Comparison of ENCODE assay signal across 17 cellular contexts in the genomic region with DNA sequence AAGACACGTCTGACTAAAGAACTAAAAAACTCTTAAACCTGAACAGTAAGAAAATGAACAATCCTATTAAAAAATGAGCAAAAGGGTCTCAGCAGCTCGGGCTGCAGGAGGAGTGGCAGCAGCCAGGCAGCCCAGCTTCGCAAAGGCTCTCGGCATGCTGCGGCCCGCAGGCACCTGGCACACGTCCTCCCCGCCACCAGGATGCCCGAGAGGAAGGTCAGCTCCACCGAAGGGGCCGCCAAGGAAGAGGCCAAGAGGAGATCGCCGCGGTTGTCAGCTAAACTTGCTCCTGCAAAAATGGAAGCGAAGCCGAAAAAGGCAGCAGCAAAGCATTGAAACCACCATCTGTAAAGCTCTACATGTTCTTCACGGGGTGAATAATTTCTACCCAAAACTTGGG.
DNase-seq lines count a peak whose midpoint lies in the region; ATAC-seq, FAIRE-seq and TF ChIP-seq lines count a peak whose summit lies in the region.
"Had no signal": no experiment of that assay in that cellular context is flagged by ENCODE, and none has a peak within 500 bp of the region (broad histone marks: within the 10 kb centered on the region; RNA-seq: fewer than 3 reads in every experiment).

No MANE protein-coding gene starts in this region.

- H3K27me3 Mint-ChIP-seq in CD4-positive, alpha-beta memory T cell, result no peaks in the 10 kb centered on the region

- H4K20me1 ChIP-seq in H1 (replicated peaks in 1 of 2; ENCODE audit: control insufficient read depth in 1 of 2, insufficient read depth in 2 of 2, low read length in 2 of 2), result no peaks in the 10 kb centered on the region

- no peak overlapping the region for H4K8ac ChIP-seq in H1 (ENCODE audit: extremely low read depth, insufficient read depth, low read length)

- H3K4ac ChIP-seq in H1 (replicated peaks; ENCODE audit: insufficient read length, low read depth, low read length), result no peak overlapping the region

- no peak overlapping the region for H3K4me2 ChIP-seq in H1 (ENCODE audit: insufficient read depth in 1 of 2, low read depth in 2 of 2, low read length in 2 of 2)

- no peak overlapping the region for H2AK5ac ChIP-seq in H1 (ENCODE audit: low read depth, low read length)

- no peak overlapping the region for H3K14ac ChIP-seq in H1 (ENCODE audit: insufficient read length)

- H3K27ac ChIP-seq in RWPE2 (ENCODE audit: poor library complexity, severe bottlenecking) (no peak overlapping the region), H1 (ENCODE audit: low read depth, low read length) (no peak overlapping the region)
- H3K27ac ChIP-seq in CD4-positive, alpha-beta memory T cell (ENCODE audit: low read depth, low read length), result no peak overlapping the region
- H3K27ac ChIP-seq: SJSA1 had no signal

- no peak overlapping the region for H4K91ac ChIP-seq in H1 (replicated peaks; ENCODE audit: insufficient read length, low read length)

- H3K27me3 ChIP-seq in BE2C (no peaks in the 10 kb centered on the region), MG63 (no peaks in the 10 kb centered on the region), RWPE2 (ENCODE audit: insufficient read depth, poor library complexity, severe bottlenecking) (no peaks in the 10 kb centered on the region), H1 (replicated peaks in 1 of 4; ENCODE audit: control insufficient read depth in 3 of 4, extremely low read depth in 1 of 4, insufficient read depth in 3 of 4, low read length in 3 of 4) (no peaks in the 10 kb centered on the region)
- H3K27me3 ChIP-seq in CD4-positive, alpha-beta memory T cell (ENCODE audit: insufficient read depth, low read length), result no peaks in the 10 kb centered on the region
- H3K27me3 ChIP-seq: SJSA1 had no signal

- in situ Hi-C loops in GM13977 (cut with MboI; ENCODE audit: low pct_unique_long_range_greater_than_20kb, low sequenced_read_pairs, unreplicated experiment), result no loop called here

- TF ChIP-seq CTCF in BE2C (IDR thresholded peaks at IDR 0.05; ENCODE audit: low read depth, low read length) (no peak), RWPE2 (IDR thresholded peaks at IDR 0.05; ENCODE audit: poor library complexity, severe bottlenecking) (no peak), H1 (IDR thresholded peaks at IDR 0.05; ENCODE audit: control extremely low read depth in 1 of 3, insufficient read depth in 1 of 3, low read depth in 1 of 3, low read length in 3 of 3) (no peak), GM13977 (IDR thresholded peaks at IDR 0.05; ENCODE audit: extremely low read depth, insufficient read depth, missing control alignments) (no peak)

- TF ChIP-seq POLR2A in H1 (IDR thresholded peaks at IDR 0.05; ENCODE audit: control extremely low read depth in 1 of 2, low read depth in 2 of 2, low read length in 2 of 2), result no peak

- H3K4me3 Mint-ChIP-seq in CD4-positive, alpha-beta memory T cell, result peak overlapping the region in 1 of 8 donors; percentile 14

- TF ChIP-seq EP300 in H1 (IDR thresholded peaks at IDR 0.05; ENCODE audit: borderline replicate concordance in 1 of 2, low read depth in 2 of 2, low read length in 2 of 2), result no peak

- no peak overlapping the region for H3K9ac ChIP-seq in H1 (replicated peaks in 1 of 4; ENCODE audit: extremely low read depth in 1 of 4, low read depth in 3 of 4, low read length in 3 of 4)

- POLR2A ChIA-PET in H1 (lab: Charles Lee; ENCODE audit: partially characterized antibody), result no interaction called here
- POLR2A ChIA-PET in CD4-positive, alpha-beta memory T cell (lab: Charles Lee; ENCODE audit: partially characterized antibody), result no interaction called here

- H3K9me3 ChIP-seq in BE2C (no peaks in the 10 kb centered on the region), MG63 (peaks cover 2% of the 10 kb centered on the region; the same call in 1 of the 2 replicates), RWPE2 (ENCODE audit: severe bottlenecking) (no peaks in the 10 kb centered on the region), H1 (ENCODE audit: insufficient read depth in 2 of 2, low read depth in 1 of 2, low read length in 1 of 2) (no peaks in the 10 kb centered on the region)
- no peaks in the 10 kb centered on the region for H3K9me3 ChIP-seq in CD4-positive, alpha-beta memory T cell (ENCODE audit: control insufficient read depth in 1 of 2, low read length in 2 of 2)
- H3K9me3 ChIP-seq: SJSA1 had no signal

- no peak overlapping the region for H3K23ac ChIP-seq in H1 (ENCODE audit: insufficient read length)

- H2BK20ac ChIP-seq in H1 (ENCODE audit: low read length), result no peak overlapping the region

- H4K5ac ChIP-seq in H1 (ENCODE audit: insufficient read length, low read depth, low read length), result no peak overlapping the region

- no peak overlapping the region for H2BK5ac ChIP-seq in H1 (ENCODE audit: low read depth, low read length)

- H3K27ac Mint-ChIP-seq in CD4-positive, alpha-beta memory T cell, result peak overlapping the region in 1 of 7 donors; percentile 31

- CTCF ChIA-PET in H1 (lab: Charles Lee; ENCODE audit: partially characterized antibody), result interaction anchor here (1.1 to 1.8 kb wide), 2 partner anchors 131 to 559 kb away, joined by 3 to 6 read pairs; no protein-coding TSS in a partner anchor
- CTCF ChIA-PET in CD4-positive, alpha-beta memory T cell (lab: Charles Lee; ENCODE audit: partially characterized antibody), result interaction anchor here (0.6 kb wide), 1 partner anchor 106 kb away, joined by 3 read pairs; no protein-coding TSS in a partner anchor

- H3K4me3 ChIP-seq in BE2C (ENCODE audit: low read depth, low read length) (peak overlapping the region; percentile 23), MG63 (no peak overlapping the region), RWPE2 (ENCODE audit: severe bottlenecking) (no peak overlapping the region), H1 (ENCODE audit: extremely low read depth in 1 of 4, insufficient read depth in 2 of 4, low read depth in 3 of 4, low read length in 4 of 4) (no peak overlapping the region)
- H3K4me3 ChIP-seq in CD4-positive, alpha-beta memory T cell (ENCODE audit: low read length in 2 of 2), result no peak overlapping the region
- H3K4me3 ChIP-seq: K562, SJSA1 had no signal

- H2BK120ac ChIP-seq in H1 (replicated peaks; ENCODE audit: low read depth, low read length), result no peak overlapping the region

- no peaks in the 10 kb centered on the region for H3K23me2 ChIP-seq in H1 (ENCODE audit: low read depth, low read length)

- H3K36me3 ChIP-seq in BE2C (no peaks in the 10 kb centered on the region), MG63 (no peaks in the 10 kb centered on the region), RWPE2 (ENCODE audit: low read depth) (no peaks in the 10 kb centered on the region), H1 (ENCODE audit: control insufficient read depth in 2 of 4, insufficient read depth in 4 of 4, low read length in 3 of 4) (no peaks in the 10 kb centered on the region)
- no peaks in the 10 kb centered on the region for H3K36me3 ChIP-seq in CD4-positive, alpha-beta memory T cell (ENCODE audit: insufficient read depth, low read length)
- H3K36me3 ChIP-seq: SJSA1 had no signal

- peaks cover 0 to 7% (median under 1%) of the 10 kb centered on the region in 8 donors for H3K9me3 Mint-ChIP-seq in CD4-positive, alpha-beta memory T cell

- no peak overlapping the region for H3K56ac ChIP-seq in H1 (replicated peaks; ENCODE audit: insufficient read length, low read depth, low read length)

- H3K18ac ChIP-seq in H1 (ENCODE audit: extremely low read depth, low read length), result no peak overlapping the region

- peaks cover 0 to 27% of the 10 kb centered on the region in 2 donors for H3K36me3 Mint-ChIP-seq in CD4-positive, alpha-beta memory T cell

- intact Hi-C loops in CD4-positive, alpha-beta memory T cell (cut with micrococcal nuclease), result no loop called here

- no peak overlapping the region for H2BK15ac ChIP-seq in H1 (ENCODE audit: low read length)

- no peak overlapping the region for H2BK12ac ChIP-seq in H1 (ENCODE audit: low read depth, low read length)

- peak in 1 of 2 experiments; percentile 13; a peak in 1 of 4 replicates for TF ChIP-seq RAD21 in H1 (IDR thresholded peaks at IDR 0.05 in 1 of 2, conservative IDR thresholded peaks at IDR 0.05 in 1 of 2; ENCODE audit: low read depth in 2 of 2, low read length in 2 of 2)

- H3K4me1 Mint-ChIP-seq in CD4-positive, alpha-beta memory T cell, result peaks cover 0 to 2% (median 0%) of the 10 kb centered on the region in 4 donors

- no peak for DNase-seq in BE2C
- peak; percentile 6 for DNase-seq in MG63
- DNase-seq in RWPE2 (ENCODE audit: low spot score), result peak; percentile 52
- peak in 1 of 2 experiments; percentile 48 for DNase-seq in H1 (ENCODE audit: low read depth in 1 of 2, low spot score in 2 of 2)
- DNase-seq in GM13977 (ENCODE audit: low spot score), result no peak
- DNase-seq in stimulated activated CD8-positive, alpha-beta memory T cell treated with anti-CD3 and anti-CD28 coated beads, Interleukin-4, amount 100 ng/mL, for 48 hours, result no peak
- DNase-seq in CD4-positive, alpha-beta memory T cell, result no peak
- DNase-seq: 8988T, EL, HCEC 1CT, NCI-H1694 treated with DMSO at 0.1 percent for 48 hours, NCI-H510A treated with DMSO at 0.1 percent for 48 hours, NCI-H82, SW 1271 had no signal

- no peaks in the 10 kb centered on the region for H3K4me1 ChIP-seq in BE2C
- peaks cover 6% of the 10 kb centered on the region for H3K4me1 ChIP-seq in RWPE2 (ENCODE audit: insufficient read depth, poor library complexity, severe bottlenecking)
- H3K4me1 ChIP-seq in H1 (replicated peaks in 1 of 4; ENCODE audit: control insufficient read depth in 3 of 4, insufficient read depth in 4 of 4, low read length in 3 of 4), result no peaks in the 10 kb centered on the region
- H3K4me1 ChIP-seq in CD4-positive, alpha-beta memory T cell (ENCODE audit: insufficient read depth, low read length), result no peaks in the 10 kb centered on the region
- H3K4me1 ChIP-seq: SJSA1 had no signal

- peak overlapping the region; percentile 56; the same call in 1 of the 2 replicates for H2AFZ ChIP-seq in H1 (ENCODE audit: low read length)

- ATAC-seq in RWPE2 (ENCODE audit: low read depth) (peak; percentile 50; the same call in 2 of the 3 replicates), HG02885 (IDR thresholded peaks at IDR 0.05; ENCODE audit: poor library complexity, unreplicated experiment) (no peak)
- ATAC-seq: K562 had no signal

- FAIRE-seq in H1 (lab: Jason Lieb, UNC), result no peak
- FAIRE-seq: K562 had no signal

- WGBS in H1 (ENCODE audit: extremely low coverage in 1 of 2, insufficient coverage in 1 of 2, insufficient read length in 1 of 2, insufficient replicate concordance in 2 of 2, low coverage in 1 of 2, low lambda C conversion rate in 2 of 2, missing lambda C conversion rate in 1 of 2), 2 experiments, result 79% methylated on average over 17 of the region's 17 CpGs; no CpG with 5 or more reads in 1 of the 2 experiments

- no peaks in the 10 kb centered on the region for H3K79me1 ChIP-seq in H1 (ENCODE audit: low read depth, low read length)

- H3K79me2 ChIP-seq in H1 (ENCODE audit: control insufficient read depth in 1 of 2, insufficient read depth in 2 of 2, low read length in 2 of 2), result no peaks in the 10 kb centered on the region

TF ChIP-seq in H1, 55 proteins besides CTCF, POLR2A, EP300 and RAD21 (continues in another document):
- TF ChIP-seq, protein P1, sequence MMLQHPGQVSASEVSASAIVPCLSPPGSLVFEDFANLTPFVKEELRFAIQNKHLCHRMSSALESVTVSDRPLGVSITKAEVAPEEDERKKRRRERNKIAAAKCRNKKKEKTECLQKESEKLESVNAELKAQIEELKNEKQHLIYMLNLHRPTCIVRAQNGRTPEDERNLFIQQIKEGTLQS (IDR thresholded peaks at IDR 0.05; ENCODE audit: insufficient read depth, low read depth, low read length), result no peak

Comparison
In these comparisons a context has a peak if more than half of its experiments do, and no peak if none do; other contexts are left out.
1. DNase-seq: peak in MG63 (single experiment) and RWPE2 (single experiment); none in BE2C (single experiment), GM13977 (single experiment), stimulated activated CD8-positive, alpha-beta memory T cell treated with anti-CD3 and anti-CD28 coated beads, Interleukin-4, amount 100 ng/mL, for 48 hours (single experiment) and CD4-positive, alpha-beta memory T cell (0 of 5).